17 cellular contexts compared by ENCODE assay signal in the genomic region with DNA sequence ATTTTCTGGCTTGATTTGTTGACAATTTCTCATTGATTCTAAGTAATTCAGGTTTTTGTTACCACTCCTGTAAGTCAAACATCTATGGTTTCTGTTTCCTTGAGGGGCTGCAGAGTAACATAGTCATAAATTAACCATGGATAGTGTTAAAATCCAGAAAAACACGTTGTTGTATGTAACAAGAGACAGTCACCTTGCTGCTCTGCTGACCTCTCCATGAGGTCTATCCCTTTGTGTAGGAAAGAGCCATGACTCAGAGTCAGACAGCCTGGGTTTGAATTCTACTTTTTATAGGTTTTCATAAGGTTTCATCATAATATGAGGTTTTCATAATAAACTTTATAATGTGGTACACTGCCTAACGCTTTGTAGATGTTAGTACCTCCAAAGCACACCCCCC. TPM values are rescaled to one million over a fixed set of nuclear protein-coding genes. Genes with fewer than 3 reads are reported as not detected.
A peak's percentile ranks its signal among the peaks of the same experiment; 100 is the strongest.
DNase-seq lines count a peak whose midpoint lies in the region; ATAC-seq and TF ChIP-seq lines count a peak whose summit lies in the region.
"Had no signal": no experiment of that assay in that cellular context is flagged by ENCODE, and none has a peak within 500 bp of the region (broad histone marks: within the 10 kb centered on the region; RNA-seq: fewer than 3 reads in every experiment).

No MANE protein-coding gene starts in this region.

- CTCF ChIA-PET in WTC11 (lab: Charles Lee), result no interaction called here

- no peaks in the 10 kb centered on the region for H3K9me3 Mint-ChIP-seq in activated naive CD8-positive, alpha-beta T cell treated with anti-CD3 and anti-CD28 coated beads, Interleukin-2, amount 50 U/mL, for 24 hours
- no peaks in the 10 kb centered on the region for H3K9me3 Mint-ChIP-seq in activated naive CD8-positive, alpha-beta T cell treated with anti-CD3 and anti-CD28 coated beads for 36 hours
- H3K9me3 Mint-ChIP-seq in WTC11 (no peaks in the 10 kb centered on the region), type B pancreatic cell (no peaks in the 10 kb centered on the region)
- H3K9me3 Mint-ChIP-seq: activated naive CD4-positive, alpha-beta T cell treated with anti-CD3 and anti-CD28 coated beads, Interleukin-2, amount 50 U/mL, for 24 hours had no signal

- POLR2A ChIA-PET in WTC11 (lab: Charles Lee), result no interaction called here

- H3K4me1 Mint-ChIP-seq in activated naive CD8-positive, alpha-beta T cell treated with anti-CD3 and anti-CD28 coated beads, Interleukin-2, amount 50 U/mL, for 24 hours, result peaks cover 7% of the 10 kb centered on the region
- H3K4me1 Mint-ChIP-seq in activated naive CD8-positive, alpha-beta T cell treated with anti-CD3 and anti-CD28 coated beads for 36 hours, result peaks cover 5% of the 10 kb centered on the region
- peaks cover 24% of the 10 kb centered on the region for H3K4me1 Mint-ChIP-seq in WTC11
- peaks cover 59% of the 10 kb centered on the region for H3K4me1 Mint-ChIP-seq in type B pancreatic cell (ENCODE audit: unreplicated experiment)

- ATAC-seq in activated naive CD8-positive, alpha-beta T cell treated with anti-CD3 and anti-CD28 coated beads, Interleukin-2, amount 50 U/mL, for 24 hours, result peak; percentile 46
- no peak for ATAC-seq in WTC11
- ATAC-seq in left colon, result no peak
- ATAC-seq in GM18867 (IDR thresholded peaks at IDR 0.05; ENCODE audit: unreplicated experiment), result no peak

- H3K4me3 Mint-ChIP-seq in activated naive CD8-positive, alpha-beta T cell treated with anti-CD3 and anti-CD28 coated beads, Interleukin-2, amount 50 U/mL, for 24 hours, result no peak overlapping the region
- no peak overlapping the region for H3K4me3 Mint-ChIP-seq in activated naive CD8-positive, alpha-beta T cell treated with anti-CD3 and anti-CD28 coated beads for 36 hours
- H3K4me3 Mint-ChIP-seq in WTC11 (no peak overlapping the region), type B pancreatic cell (peak overlapping the region; percentile 43)
- H3K4me3 Mint-ChIP-seq: activated naive CD4-positive, alpha-beta T cell treated with anti-CD3 and anti-CD28 coated beads, Interleukin-2, amount 50 U/mL, for 24 hours had no signal

- H3K27me3 Mint-ChIP-seq in activated naive CD8-positive, alpha-beta T cell treated with anti-CD3 and anti-CD28 coated beads, Interleukin-2, amount 50 U/mL, for 24 hours, result no peaks in the 10 kb centered on the region
- no peaks in the 10 kb centered on the region for H3K27me3 Mint-ChIP-seq in activated naive CD8-positive, alpha-beta T cell treated with anti-CD3 and anti-CD28 coated beads for 36 hours
- H3K27me3 Mint-ChIP-seq in WTC11 (ENCODE audit: low read depth) (no peaks in the 10 kb centered on the region; the same call in 1 of the 2 replicates), type B pancreatic cell (no peaks in the 10 kb centered on the region)
- H3K27me3 Mint-ChIP-seq: activated naive CD4-positive, alpha-beta T cell treated with anti-CD3 and anti-CD28 coated beads, Interleukin-2, amount 50 U/mL, for 24 hours had no signal

- no peak for DNase-seq in activated naive CD8-positive, alpha-beta T cell treated with anti-CD3 and anti-CD28 coated beads, Interleukin-2, amount 50 U/mL, for 24 hours
- no peak for DNase-seq in activated naive CD8-positive, alpha-beta T cell treated with anti-CD3 and anti-CD28 coated beads for 36 hours
- DNase-seq in WTC11 (ENCODE audit: low spot score), result no peak
- peak; percentile 63 for DNase-seq in fibroblast of the conjunctiva (ENCODE audit: low read depth)
- no peak for DNase-seq in type B pancreatic cell (ENCODE audit: extremely low spot score, unreplicated experiment)
- no peak for DNase-seq in left colon
- DNase-seq in mesenteric fat pad (ENCODE audit: low spot score), result no peak
- DNase-seq: activated CD4-positive, alpha-beta T cell treated with anti-CD3 and anti-CD28 coated beads for 1 hour; NCI-H1417; NCI-H2227 treated with DMSO at 0.1 percent for 48 hours; SIG-M5; upper lobe of left lung had no signal

- peaks cover 19% of the 10 kb centered on the region for H3K36me3 Mint-ChIP-seq in activated naive CD8-positive, alpha-beta T cell treated with anti-CD3 and anti-CD28 coated beads, Interleukin-2, amount 50 U/mL, for 24 hours (ENCODE audit: low read depth)
- H3K36me3 Mint-ChIP-seq in activated naive CD8-positive, alpha-beta T cell treated with anti-CD3 and anti-CD28 coated beads for 36 hours, result peaks cover 8% of the 10 kb centered on the region
- H3K36me3 Mint-ChIP-seq in WTC11, result no peaks in the 10 kb centered on the region
- H3K36me3 Mint-ChIP-seq in type B pancreatic cell, result peaks cover 7% of the 10 kb centered on the region

- H3K27ac Mint-ChIP-seq in activated naive CD8-positive, alpha-beta T cell treated with anti-CD3 and anti-CD28 coated beads, Interleukin-2, amount 50 U/mL, for 24 hours, result no peak overlapping the region
- H3K27ac Mint-ChIP-seq in activated naive CD8-positive, alpha-beta T cell treated with anti-CD3 and anti-CD28 coated beads for 36 hours, result no peak overlapping the region
- H3K27ac Mint-ChIP-seq in WTC11 (0 out of 2 replicates have a peak overlapping the region, but pooled peaks have one; percentile 24), type B pancreatic cell (peak overlapping the region; percentile 66)
- H3K27ac Mint-ChIP-seq: activated naive CD4-positive, alpha-beta T cell treated with anti-CD3 and anti-CD28 coated beads, Interleukin-2, amount 50 U/mL, for 24 hours had no signal

- intact Hi-C loops in left colon (cut with DNase I, micrococcal nuclease), result no loop called here

- TF ChIP-seq CTCF in WTC11 (IDR thresholded peaks at IDR 0.05) (no peak), type B pancreatic cell (conservative IDR thresholded peaks at IDR 0.05) (no peak)

TF ChIP-seq in WTC11, 78 proteins besides CTCF, POLR2A, EP300 and RAD21:
- no peak for TF ChIP-seq SOX15 (CRISPR knock-in tag; IDR thresholded peaks at IDR 0.05)
- no peak for TF ChIP-seq ZNF121 (CRISPR knock-in tag; IDR thresholded peaks at IDR 0.05)
- TF ChIP-seq ZNF232 (CRISPR knock-in tag; IDR thresholded peaks at IDR 0.05), result no peak
- TF ChIP-seq TEAD4 (CRISPR knock-in tag; IDR thresholded peaks at IDR 0.05), result no peak

RNA-seq across cellular contexts. Expression of a gene that starts 27.6 kb away (rescaled TPM):
- 10 to 100 TPM; 20.0 to 22.0 TPM for total RNA-seq in activated naive CD8-positive, alpha-beta T cell treated with anti-CD3 and anti-CD28 coated beads for 36 hours
- total RNA-seq in WTC11 (2021) (8.8 to 17.1 TPM (median 10.2 TPM) in 3 replicates), type B pancreatic cell (ENCODE audit: low replicate concordance) (69.9 and 142 TPM in 2 replicates), left colon (100 to 1,000 TPM; 373 to 391 TPM), mesenteric fat pad (126 TPM)

RNA-seq across cellular contexts. Expression of a gene that starts 48.2 kb away (rescaled TPM):
- total RNA-seq in activated naive CD8-positive, alpha-beta T cell treated with anti-CD3 and anti-CD28 coated beads for 36 hours, result not detected
- total RNA-seq in WTC11 (2021), result 0.71 to 1.2 TPM (median 0.90 TPM) in 3 replicates
- not detected in 2 replicates for total RNA-seq in type B pancreatic cell (ENCODE audit: low replicate concordance)
- not detected for total RNA-seq in left colon
- not detected for total RNA-seq in mesenteric fat pad
- total RNA-seq: cardiac septum; omental fat pad; T-helper 2 cell treated with Interferon-gamma antibody and Interleukin-4, amounts not matched to agents 100 ng/mL and 5 ng/mL, for 36 hours; upper lobe of left lung had no signal

Comparison
In these comparisons a context has a peak if more than half of its experiments do, and no peak if none do; other contexts are left out.
1. H3K27ac Mint-ChIP-seq: peak in WTC11 (single experiment) and type B pancreatic cell (single experiment); none in activated naive CD8-positive, alpha-beta T cell treated with anti-CD3 and anti-CD28 coated beads, Interleukin-2, amount 50 U/mL, for 24 hours (single experiment) and activated naive CD8-positive, alpha-beta T cell treated with anti-CD3 and anti-CD28 coated beads for 36 hours (single experiment).